In genomic region chr3:105999856-106000255, GRCh38 we compare ENCODE assay signal across 1 cellular context.
TF ChIP-seq lines count a peak whose summit lies in the region.

No MANE protein-coding gene starts in this region.

TF ChIP-seq in K562, 482 proteins besides CTCF, POLR2A, EP300 and RAD21 (continued from another document and continues in another):
- TF ChIP-seq ZBTB40 (IDR thresholded peaks at IDR 0.05) (no peak), ZBTB40 (CRISPR knock-in tag; IDR thresholded peaks at IDR 0.05) (no peak), SNIP1 (IDR thresholded peaks at IDR 0.05; ENCODE audit: low read depth) (no peak), NFIX (CRISPR knock-in tag; IDR thresholded peaks at IDR 0.05; ENCODE audit: low read depth) (no peak), ZC3H8 (IDR thresholded peaks at IDR 0.05) (no peak), ELF1 (tag; IDR thresholded peaks at IDR 0.05) (no peak), ZNF609 (CRISPR knock-in tag; IDR thresholded peaks at IDR 0.05; ENCODE audit: borderline replicate concordance) (no peak), ARID3A (IDR thresholded peaks at IDR 0.05; ENCODE audit: borderline replicate concordance, low read depth, low read length) (no peak), CHD1 (IDR thresholded peaks at IDR 0.05; ENCODE audit: low read length) (no peak), ZNF445 (CRISPR knock-in tag; IDR thresholded peaks at IDR 0.05; ENCODE audit: low read depth) (no peak), SRSF7 (optimal IDR thresholded peaks at IDR 0.05; ENCODE audit: low read depth, low read length) (no peak), ZNF395 (CRISPR knock-in tag; IDR thresholded peaks at IDR 0.05) (no peak), HIVEP1 (CRISPR knock-in tag; IDR thresholded peaks at IDR 0.05) (no peak), POLR2G (IDR thresholded peaks at IDR 0.05; ENCODE audit: low read depth, low read length) (no peak), NCOA2 (IDR thresholded peaks at IDR 0.05; ENCODE audit: partially characterized antibody in 2 of 2) (no peak), ZNF143 (CRISPR knock-in tag; IDR thresholded peaks at IDR 0.05) (no peak), ZNF511 (CRISPR knock-in tag; IDR thresholded peaks at IDR 0.05) (no peak), KDM1A (IDR thresholded peaks at IDR 0.05) (0 out of 4 replicates have a peak, but pooled peaks of 1 of the 2 experiments have one; percentile 30), ZNF165 (CRISPR knock-in tag; IDR thresholded peaks at IDR 0.05; ENCODE audit: borderline replicate concordance) (no peak), ZNF766 (CRISPR knock-in tag; conservative IDR thresholded peaks at IDR 0.05) (no peak), ZBTB12 (CRISPR knock-in tag; IDR thresholded peaks at IDR 0.05) (no peak), ZNF512 (tag; IDR thresholded peaks at IDR 0.05) (no peak), RBM25 (IDR thresholded peaks at IDR 0.05; ENCODE audit: low read depth, low read length, severe bottlenecking) (no peak), PATZ1 (CRISPR knock-in tag; IDR thresholded peaks at IDR 0.05; ENCODE audit: borderline replicate concordance) (no peak), HOMEZ (CRISPR knock-in tag; IDR thresholded peaks at IDR 0.05) (no peak)
